2 cellular contexts compared by ENCODE assay signal in the genomic region with DNA sequence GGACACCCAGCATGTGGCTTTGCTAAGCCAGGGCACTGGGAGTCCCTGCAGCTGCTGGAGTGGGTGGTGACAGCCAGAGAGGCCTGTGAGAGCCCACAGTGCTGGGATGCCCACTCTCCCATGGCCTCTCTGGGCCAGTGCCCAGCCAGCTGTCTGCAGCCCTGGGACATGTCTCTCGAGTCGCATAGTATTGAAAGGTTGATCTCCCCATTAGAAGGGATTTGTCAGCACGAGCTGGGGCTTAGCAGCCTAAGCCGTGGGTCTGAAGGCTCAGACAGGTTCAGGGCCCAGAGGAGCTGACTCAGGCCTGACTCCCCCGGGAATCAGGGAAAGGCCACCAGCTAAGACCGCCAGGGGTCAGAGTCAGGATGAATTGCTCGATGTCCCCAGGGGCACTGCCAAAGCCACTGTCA.
TF ChIP-seq lines count a peak whose summit lies in the region.

No MANE protein-coding gene starts in this region.

TF ChIP-seq in HepG2, 621 proteins besides CTCF, POLR2A, EP300 and RAD21:
- TF ChIP-seq, protein P1, sequence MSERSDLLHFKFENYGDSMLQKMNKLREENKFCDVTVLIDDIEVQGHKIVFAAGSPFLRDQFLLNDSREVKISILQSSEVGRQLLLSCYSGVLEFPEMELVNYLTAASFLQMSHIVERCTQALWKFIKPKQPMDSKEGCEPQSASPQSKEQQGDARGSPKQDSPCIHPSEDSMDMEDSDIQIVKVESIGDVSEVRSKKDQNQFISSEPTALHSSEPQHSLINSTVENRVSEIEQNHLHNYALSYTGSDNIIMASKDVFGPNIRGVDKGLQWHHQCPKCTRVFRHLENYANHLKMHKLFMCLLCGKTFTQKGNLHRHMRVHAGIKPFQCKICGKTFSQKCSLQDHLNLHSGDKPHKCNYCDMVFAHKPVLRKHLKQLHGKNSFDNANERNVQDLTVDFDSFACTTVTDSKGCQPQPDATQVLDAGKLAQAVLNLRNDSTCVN (CRISPR knock-in tag; IDR thresholded peaks at IDR 0.05; ENCODE audit: borderline replicate concordance) = no peak

TF ChIP-seq in WTC11, 78 proteins besides CTCF, POLR2A, EP300 and RAD21:
- TF ChIP-seq, protein P2, sequence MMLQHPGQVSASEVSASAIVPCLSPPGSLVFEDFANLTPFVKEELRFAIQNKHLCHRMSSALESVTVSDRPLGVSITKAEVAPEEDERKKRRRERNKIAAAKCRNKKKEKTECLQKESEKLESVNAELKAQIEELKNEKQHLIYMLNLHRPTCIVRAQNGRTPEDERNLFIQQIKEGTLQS (CRISPR knock-in tag; conservative IDR thresholded peaks at IDR 0.05) = no peak
- TF ChIP-seq, protein P3, sequence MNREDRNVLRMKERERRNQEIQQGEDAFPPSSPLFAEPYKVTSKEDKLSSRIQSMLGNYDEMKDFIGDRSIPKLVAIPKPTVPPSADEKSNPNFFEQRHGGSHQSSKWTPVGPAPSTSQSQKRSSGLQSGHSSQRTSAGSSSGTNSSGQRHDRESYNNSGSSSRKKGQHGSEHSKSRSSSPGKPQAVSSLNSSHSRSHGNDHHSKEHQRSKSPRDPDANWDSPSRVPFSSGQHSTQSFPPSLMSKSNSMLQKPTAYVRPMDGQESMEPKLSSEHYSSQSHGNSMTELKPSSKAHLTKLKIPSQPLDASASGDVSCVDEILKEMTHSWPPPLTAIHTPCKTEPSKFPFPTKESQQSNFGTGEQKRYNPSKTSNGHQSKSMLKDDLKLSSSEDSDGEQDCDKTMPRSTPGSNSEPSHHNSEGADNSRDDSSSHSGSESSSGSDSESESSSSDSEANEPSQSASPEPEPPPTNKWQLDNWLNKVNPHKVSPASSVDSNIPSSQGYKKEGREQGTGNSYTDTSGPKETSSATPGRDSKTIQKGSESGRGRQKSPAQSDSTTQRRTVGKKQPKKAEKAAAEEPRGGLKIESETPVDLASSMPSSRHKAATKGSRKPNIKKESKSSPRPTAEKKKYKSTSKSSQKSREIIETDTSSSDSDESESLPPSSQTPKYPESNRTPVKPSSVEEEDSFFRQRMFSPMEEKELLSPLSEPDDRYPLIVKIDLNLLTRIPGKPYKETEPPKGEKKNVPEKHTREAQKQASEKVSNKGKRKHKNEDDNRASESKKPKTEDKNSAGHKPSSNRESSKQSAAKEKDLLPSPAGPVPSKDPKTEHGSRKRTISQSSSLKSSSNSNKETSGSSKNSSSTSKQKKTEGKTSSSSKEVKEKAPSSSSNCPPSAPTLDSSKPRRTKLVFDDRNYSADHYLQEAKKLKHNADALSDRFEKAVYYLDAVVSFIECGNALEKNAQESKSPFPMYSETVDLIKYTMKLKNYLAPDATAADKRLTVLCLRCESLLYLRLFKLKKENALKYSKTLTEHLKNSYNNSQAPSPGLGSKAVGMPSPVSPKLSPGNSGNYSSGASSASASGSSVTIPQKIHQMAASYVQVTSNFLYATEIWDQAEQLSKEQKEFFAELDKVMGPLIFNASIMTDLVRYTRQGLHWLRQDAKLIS (CRISPR knock-in tag; IDR thresholded peaks at IDR 0.05; ENCODE audit: borderline replicate concordance) = no peak
- no peak for TF ChIP-seq ELF4 (CRISPR knock-in tag; IDR thresholded peaks at IDR 0.05; ENCODE audit: low read depth)
- TF ChIP-seq JUN (CRISPR knock-in tag; IDR thresholded peaks at IDR 0.05) = no peak
- no peak for TF ChIP-seq ETV6 (CRISPR knock-in tag; IDR thresholded peaks at IDR 0.05)
- no peak for TF ChIP-seq RELA (CRISPR knock-in tag; IDR thresholded peaks at IDR 0.05; ENCODE audit: borderline replicate concordance)
- TF ChIP-seq, protein P4, sequence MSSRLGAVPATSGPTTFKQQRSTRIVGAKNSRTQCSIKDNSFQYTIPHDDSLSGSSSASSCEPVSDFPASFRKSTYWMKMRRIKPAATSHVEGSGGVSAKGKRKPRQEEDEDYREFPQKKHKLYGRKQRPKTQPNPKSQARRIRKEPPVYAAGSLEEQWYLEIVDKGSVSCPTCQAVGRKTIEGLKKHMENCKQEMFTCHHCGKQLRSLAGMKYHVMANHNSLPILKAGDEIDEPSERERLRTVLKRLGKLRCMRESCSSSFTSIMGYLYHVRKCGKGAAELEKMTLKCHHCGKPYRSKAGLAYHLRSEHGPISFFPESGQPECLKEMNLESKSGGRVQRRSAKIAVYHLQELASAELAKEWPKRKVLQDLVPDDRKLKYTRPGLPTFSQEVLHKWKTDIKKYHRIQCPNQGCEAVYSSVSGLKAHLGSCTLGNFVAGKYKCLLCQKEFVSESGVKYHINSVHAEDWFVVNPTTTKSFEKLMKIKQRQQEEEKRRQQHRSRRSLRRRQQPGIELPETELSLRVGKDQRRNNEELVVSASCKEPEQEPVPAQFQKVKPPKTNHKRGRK (CRISPR knock-in tag; IDR thresholded peaks at IDR 0.05; ENCODE audit: borderline replicate concordance) = no peak
- TF ChIP-seq ZNF423 (CRISPR knock-in tag; IDR thresholded peaks at IDR 0.05) = no peak
- TF ChIP-seq FOXP1 (CRISPR knock-in tag; IDR thresholded peaks at IDR 0.05; ENCODE audit: borderline replicate concordance) = no peak
- TF ChIP-seq, protein P5, sequence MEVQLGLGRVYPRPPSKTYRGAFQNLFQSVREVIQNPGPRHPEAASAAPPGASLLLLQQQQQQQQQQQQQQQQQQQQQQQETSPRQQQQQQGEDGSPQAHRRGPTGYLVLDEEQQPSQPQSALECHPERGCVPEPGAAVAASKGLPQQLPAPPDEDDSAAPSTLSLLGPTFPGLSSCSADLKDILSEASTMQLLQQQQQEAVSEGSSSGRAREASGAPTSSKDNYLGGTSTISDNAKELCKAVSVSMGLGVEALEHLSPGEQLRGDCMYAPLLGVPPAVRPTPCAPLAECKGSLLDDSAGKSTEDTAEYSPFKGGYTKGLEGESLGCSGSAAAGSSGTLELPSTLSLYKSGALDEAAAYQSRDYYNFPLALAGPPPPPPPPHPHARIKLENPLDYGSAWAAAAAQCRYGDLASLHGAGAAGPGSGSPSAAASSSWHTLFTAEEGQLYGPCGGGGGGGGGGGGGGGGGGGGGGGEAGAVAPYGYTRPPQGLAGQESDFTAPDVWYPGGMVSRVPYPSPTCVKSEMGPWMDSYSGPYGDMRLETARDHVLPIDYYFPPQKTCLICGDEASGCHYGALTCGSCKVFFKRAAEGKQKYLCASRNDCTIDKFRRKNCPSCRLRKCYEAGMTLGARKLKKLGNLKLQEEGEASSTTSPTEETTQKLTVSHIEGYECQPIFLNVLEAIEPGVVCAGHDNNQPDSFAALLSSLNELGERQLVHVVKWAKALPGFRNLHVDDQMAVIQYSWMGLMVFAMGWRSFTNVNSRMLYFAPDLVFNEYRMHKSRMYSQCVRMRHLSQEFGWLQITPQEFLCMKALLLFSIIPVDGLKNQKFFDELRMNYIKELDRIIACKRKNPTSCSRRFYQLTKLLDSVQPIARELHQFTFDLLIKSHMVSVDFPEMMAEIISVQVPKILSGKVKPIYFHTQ (CRISPR knock-in tag; IDR thresholded peaks at IDR 0.05) = no peak
- TF ChIP-seq GABPB1 (CRISPR knock-in tag; IDR thresholded peaks at IDR 0.05) = no peak
- TF ChIP-seq NR1H2 (CRISPR knock-in tag; IDR thresholded peaks at IDR 0.05) = no peak
- TF ChIP-seq, protein P6, sequence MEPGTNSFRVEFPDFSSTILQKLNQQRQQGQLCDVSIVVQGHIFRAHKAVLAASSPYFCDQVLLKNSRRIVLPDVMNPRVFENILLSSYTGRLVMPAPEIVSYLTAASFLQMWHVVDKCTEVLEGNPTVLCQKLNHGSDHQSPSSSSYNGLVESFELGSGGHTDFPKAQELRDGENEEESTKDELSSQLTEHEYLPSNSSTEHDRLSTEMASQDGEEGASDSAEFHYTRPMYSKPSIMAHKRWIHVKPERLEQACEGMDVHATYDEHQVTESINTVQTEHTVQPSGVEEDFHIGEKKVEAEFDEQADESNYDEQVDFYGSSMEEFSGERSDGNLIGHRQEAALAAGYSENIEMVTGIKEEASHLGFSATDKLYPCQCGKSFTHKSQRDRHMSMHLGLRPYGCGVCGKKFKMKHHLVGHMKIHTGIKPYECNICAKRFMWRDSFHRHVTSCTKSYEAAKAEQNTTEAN (CRISPR knock-in tag; IDR thresholded peaks at IDR 0.05) = no peak
- TF ChIP-seq, protein P7, sequence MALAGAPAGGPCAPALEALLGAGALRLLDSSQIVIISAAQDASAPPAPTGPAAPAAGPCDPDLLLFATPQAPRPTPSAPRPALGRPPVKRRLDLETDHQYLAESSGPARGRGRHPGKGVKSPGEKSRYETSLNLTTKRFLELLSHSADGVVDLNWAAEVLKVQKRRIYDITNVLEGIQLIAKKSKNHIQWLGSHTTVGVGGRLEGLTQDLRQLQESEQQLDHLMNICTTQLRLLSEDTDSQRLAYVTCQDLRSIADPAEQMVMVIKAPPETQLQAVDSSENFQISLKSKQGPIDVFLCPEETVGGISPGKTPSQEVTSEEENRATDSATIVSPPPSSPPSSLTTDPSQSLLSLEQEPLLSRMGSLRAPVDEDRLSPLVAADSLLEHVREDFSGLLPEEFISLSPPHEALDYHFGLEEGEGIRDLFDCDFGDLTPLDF (CRISPR knock-in tag; IDR thresholded peaks at IDR 0.05) = no peak
